ENCODE assay signal across 2 cellular contexts in the genomic region with DNA sequence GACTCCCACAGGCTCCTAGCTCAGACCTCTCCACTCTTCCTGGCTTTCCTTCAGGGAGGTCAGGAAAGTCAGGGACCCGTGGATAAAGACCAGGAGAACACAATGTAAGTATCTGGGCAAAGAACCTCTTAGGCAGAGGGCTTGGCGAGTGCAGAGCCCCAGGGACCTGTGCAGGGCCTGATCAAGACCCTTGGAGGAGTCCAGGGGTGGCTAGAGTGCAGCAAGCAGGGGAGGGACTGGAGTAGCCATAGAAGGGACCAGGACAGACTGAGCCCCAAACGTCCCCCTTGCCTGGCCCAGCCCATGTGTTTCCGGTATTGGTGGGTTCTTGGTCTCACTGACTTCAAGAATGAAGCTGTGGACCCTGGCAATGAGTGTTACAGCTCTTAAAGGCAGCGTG.
TF ChIP-seq lines count a peak whose summit lies in the region.

No MANE protein-coding gene starts in this region.

TF ChIP-seq in K562, 482 proteins besides CTCF, POLR2A, EP300 and RAD21:
- TF ChIP-seq STAT5A (IDR thresholded peaks at IDR 0.05; ENCODE audit: borderline replicate concordance, low read length): no peak
- no peak for TF ChIP-seq ZFX (CRISPR knock-in tag; IDR thresholded peaks at IDR 0.05)
- no peak for TF ChIP-seq DNMT1 (IDR thresholded peaks at IDR 0.05)
- TF ChIP-seq SAFB2 (IDR thresholded peaks at IDR 0.05; ENCODE audit: borderline replicate concordance, low read depth, low read length, severe bottlenecking): no peak

TF ChIP-seq in SK-N-SH treated with all-trans-retinoic acid at 6 μM for 48 hours, 23 proteins besides CTCF, POLR2A, EP300 and RAD21:
- TF ChIP-seq ZC3H10 (CRISPR knock-in tag; IDR thresholded peaks at IDR 0.05) (no peak), ZNF565 (CRISPR knock-in tag; conservative IDR thresholded peaks at IDR 0.05; ENCODE audit: low read depth) (no peak), ZFP30 (CRISPR knock-in tag; IDR thresholded peaks at IDR 0.05) (no peak), ARNTL (CRISPR knock-in tag; IDR thresholded peaks at IDR 0.05; ENCODE audit: borderline replicate concordance, low read depth) (no peak)
TF ChIP-seq in SK-N-SH treated with all-trans-retinoic acid at 6 μM for 48 hours: peak in this region for 0.
